22 cellular contexts compared by ENCODE assay signal in the genomic region with DNA sequence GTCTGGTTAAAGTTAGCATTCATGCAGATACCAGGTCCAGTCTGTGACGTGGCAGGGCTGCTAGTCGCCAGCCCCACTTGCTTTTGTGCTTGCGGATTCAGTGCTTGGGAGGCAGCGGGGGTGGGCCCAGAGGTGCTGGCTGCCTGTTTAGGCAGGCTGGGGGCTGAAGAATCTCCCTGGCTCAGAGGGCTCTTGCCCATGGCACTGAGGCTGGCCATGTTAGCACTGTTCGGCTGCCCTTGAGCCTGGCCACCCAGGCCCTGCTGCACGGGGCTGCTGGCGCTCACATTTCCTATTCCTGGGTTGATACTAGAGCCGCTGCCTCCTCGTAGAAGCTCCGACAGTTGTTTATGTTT. TPM values are rescaled to one million over a fixed set of nuclear protein-coding genes. Genes with fewer than 3 reads are reported as not detected.
DNase-seq lines count a peak whose midpoint lies in the region; ATAC-seq and TF ChIP-seq lines count a peak whose summit lies in the region.
"Had no signal": no experiment of that assay in that cellular context is flagged by ENCODE, and none has a peak within 500 bp of the region (broad histone marks: within the 10 kb centered on the region; RNA-seq: fewer than 3 reads in every experiment).

No MANE protein-coding gene starts in this region.

- H3K27me3 ChIP-seq in HCT116 (ENCODE audit: insufficient read depth, low read length): no peaks in the 10 kb centered on the region
- H3K27me3 ChIP-seq in mammary epithelial cell (ENCODE audit: insufficient read depth, low read length): no peaks in the 10 kb centered on the region
- H3K27me3 ChIP-seq in muscle layer of colon (ENCODE audit: control insufficient read depth in 1 of 2, insufficient read depth in 2 of 2, low read length in 2 of 2): no peaks in the 10 kb centered on the region
- no peaks in the 10 kb centered on the region for H3K27me3 ChIP-seq in stomach smooth muscle (ENCODE audit: control insufficient read depth in 1 of 2, insufficient read depth in 2 of 2, low read length in 2 of 2)
- H3K27me3 ChIP-seq: brain microvascular endothelial cell, esophagus squamous epithelium, gastrocnemius medialis, testis had no signal

- 95% methylated on average over 8 of the region's 10 CpGs for WGBS in mammary epithelial cell (ENCODE audit: low coverage, missing lambda C conversion rate)

- H3K9me2 ChIP-seq in HCT116 (ENCODE audit: insufficient read depth): no peaks in the 10 kb centered on the region

- no peak overlapping the region for H3K27ac ChIP-seq in HCT116 (ENCODE audit: low read depth, low read length)
- H3K27ac ChIP-seq in mammary epithelial cell (ENCODE audit: insufficient read depth, low read depth, low read length): no peak overlapping the region
- H3K27ac ChIP-seq in muscle layer of colon (ENCODE audit: low read depth, low read length): peak overlapping the region; percentile 21
- peak overlapping the region; percentile 53 for H3K27ac ChIP-seq in stomach smooth muscle (ENCODE audit: low read length)
- H3K27ac ChIP-seq: brain microvascular endothelial cell, testis had no signal

- dilution Hi-C loops in mammary epithelial cell (cut with HindIII; ENCODE audit: low sequenced_read_pairs): no loop called here

- TF ChIP-seq POLR2A in HCT116 (IDR thresholded peaks at IDR 0.05; ENCODE audit: borderline replicate concordance, extremely low read depth, insufficient read depth, insufficient read length): no peak

- CTCF ChIA-PET in HCT116 (lab: Charles Lee): interaction anchor here (0.7 kb wide), 1 partner anchor 622 kb away, joined by 3 read pairs; no protein-coding TSS in a partner anchor
- CTCF ChIA-PET in mammary epithelial cell (lab: Charles Lee; ENCODE audit: low non-redundant PET): no interaction called here

- ATAC-seq in HCT116: no peak
- ATAC-seq in HG02571 (IDR thresholded peaks at IDR 0.05; ENCODE audit: unreplicated experiment): no peak
- ATAC-seq: activated CD4-positive, alpha-beta T cell treated with anti-CD3 and anti-CD28 coated beads for 36 hours; effector memory CD8-positive, alpha-beta T cell; gastrocnemius medialis had no signal

- H3K4me1 ChIP-seq in HCT116 (ENCODE audit: control insufficient read depth in 1 of 2, insufficient read depth in 2 of 2, low read length in 2 of 2) (0 out of 4 replicates have a peak, but pooled peaks cover 0 to 2% of the 10 kb centered on the region in 2 experiments), mammary epithelial cell (ENCODE audit: insufficient read depth, low read length) (no peaks in the 10 kb centered on the region), muscle layer of colon (ENCODE audit: insufficient read depth, low read length) (peaks cover 52% of the 10 kb centered on the region), stomach smooth muscle (ENCODE audit: control insufficient read depth, insufficient read depth, low read length) (peaks cover 29% of the 10 kb centered on the region)

- H3K79me2 ChIP-seq in HCT116 (ENCODE audit: insufficient read depth, low read length) (peaks cover 87% of the 10 kb centered on the region), mammary epithelial cell (ENCODE audit: insufficient read depth, low read length) (peaks cover 88% of the 10 kb centered on the region)

- no peak for TF ChIP-seq RAD21 in HCT116 (IDR thresholded peaks at IDR 0.05; ENCODE audit: low read depth)

- H2AFZ ChIP-seq in HCT116 (ENCODE audit: low read depth, low read length, poor library complexity, severe bottlenecking) (no peak overlapping the region), mammary epithelial cell (ENCODE audit: low read depth, low read length) (no peak overlapping the region)

- TSS peak; percentile 83 for BruUV-seq in HCT116 (replicated peaks; lab: Mats Ljungman, UMichigan)
- TSS peak; percentile 91 for BruUV-seq in mammary epithelial cell (replicated peaks; lab: Mats Ljungman, UMichigan)

- no peak overlapping the region for H3K9ac ChIP-seq in HCT116 (ENCODE audit: low read length)
- no peak overlapping the region for H3K9ac ChIP-seq in mammary epithelial cell (ENCODE audit: insufficient read depth, low read length)
- no peak overlapping the region for H3K9ac ChIP-seq in muscle layer of colon (ENCODE audit: low read length)
- H3K9ac ChIP-seq in stomach smooth muscle (ENCODE audit: low read length in 2 of 2): no peak overlapping the region

- DNase-seq in HCT116 (ENCODE audit: low read depth, low spot score) (no peak), mammary epithelial cell (no peak), RKO (ENCODE audit: low spot score) (no peak), DMS53 (lab: John Stamatoyannopoulos, UW) (no peak), anterior cingulate cortex (lab: John Stamatoyannopoulos, UW) (no peak)
- DNase-seq: activated CD4-positive, alpha-beta T cell treated with anti-CD3 and anti-CD28 coated beads for 36 hours; activated CD8-positive, alpha-beta memory T cell treated with anti-CD3 and anti-CD28 coated beads for 24 hours; activated T-cell treated with anti-CD3 and anti-CD28 coated beads, Interleukin-2, amount 50 U/mL, for 1 hour; brain microvascular endothelial cell; CD4-positive, alpha-beta T cell; DMS 273 treated with DMSO at 0.1 percent for 48 hours; effector memory CD8-positive, alpha-beta T cell; esophagus squamous epithelium; gastrocnemius medialis; NCI-H1436 treated with DMSO at 0.1 percent for 48 hours; NCI-H2171; NCI-H524; RPMI8226; testis had no signal

- RAD21 ChIA-PET in HCT116 (lab: Charles Lee; ENCODE audit: low non-redundant PET in 1 of 2, low total read pairs in 2 of 2, uncharacterized antibody in 2 of 2, unreplicated experiment in 2 of 2): no interaction called here

- TF ChIP-seq CTCF in HCT116 (IDR thresholded peaks at IDR 0.05 in 2 of 3, conservative IDR thresholded peaks at IDR 0.05 in 1 of 3; ENCODE audit: borderline replicate concordance in 1 of 3, insufficient read depth in 1 of 3, low read depth in 2 of 3, low read length in 2 of 3) (no peak), mammary epithelial cell (conservative IDR thresholded peaks at IDR 0.05 in 1 of 2, IDR thresholded peaks at IDR 0.05 in 1 of 2; ENCODE audit: extremely low read depth in 1 of 2, insufficient read depth in 1 of 2, low read depth in 1 of 2, low read length in 2 of 2) (no peak)

- POLR2A ChIA-PET in HCT116 (lab: Charles Lee): no interaction called here

- H3K9me3 ChIP-seq in HCT116 (ENCODE audit: control insufficient read depth in 1 of 2, insufficient read depth in 1 of 2, low read depth in 1 of 2, low read length in 2 of 2) (no peaks in the 10 kb centered on the region), mammary epithelial cell (replicated peaks; ENCODE audit: insufficient read depth, low read length) (no peaks in the 10 kb centered on the region), muscle layer of colon (ENCODE audit: low read length) (no peaks in the 10 kb centered on the region), stomach smooth muscle (ENCODE audit: control insufficient read depth in 2 of 2, low read length in 2 of 2) (no peaks in the 10 kb centered on the region)
- H3K9me3 ChIP-seq: esophagus squamous epithelium, gastrocnemius medialis, testis had no signal

- H3K4me2 ChIP-seq in HCT116 (ENCODE audit: low read length): no peak overlapping the region
- H3K4me2 ChIP-seq in mammary epithelial cell (ENCODE audit: insufficient read depth, low read depth, low read length): no peak overlapping the region

- in situ Hi-C loops in mammary epithelial cell (cut with MboI; ENCODE audit: low sequenced_read_pairs in 2 of 2): loop anchor here in 1 of 2 donors (25.0 kb wide), 1 partner anchor 313 kb away; no protein-coding TSS in a partner anchor

- H3K4me3 ChIP-seq in HCT116 (replicated peaks in 1 of 2; ENCODE audit: low read depth in 1 of 2, low read length in 2 of 2) (no peak overlapping the region), mammary epithelial cell (replicated peaks in 1 of 3; ENCODE audit: insufficient read depth in 1 of 3, low read depth in 2 of 3, low read length in 3 of 3) (no peak overlapping the region), muscle layer of colon (ENCODE audit: low read depth in 1 of 2, low read length in 2 of 2) (no peak overlapping the region), stomach smooth muscle (ENCODE audit: low read length in 2 of 2) (peak overlapping the region in 1 of 2 donors; percentile 15)
- H3K4me3 ChIP-seq: esophagus squamous epithelium, gastrocnemius medialis, testis had no signal

- peaks cover 7% of the 10 kb centered on the region; the same call in 1 of the 2 replicates for H4K20me1 ChIP-seq in HCT116 (ENCODE audit: insufficient read depth)
- peaks cover 1% of the 10 kb centered on the region for H4K20me1 ChIP-seq in mammary epithelial cell (ENCODE audit: insufficient read depth, low read length)

- H3K36me3 ChIP-seq in HCT116 (ENCODE audit: control insufficient read depth in 1 of 2, insufficient read depth in 2 of 2, low read length in 2 of 2): peaks cover 5 to 7% of the 10 kb centered on the region in 2 experiments; a peak in 1 of 4 replicates
- peaks cover 5% of the 10 kb centered on the region for H3K36me3 ChIP-seq in mammary epithelial cell (ENCODE audit: insufficient read depth, low read length)
- peaks cover 12% of the 10 kb centered on the region for H3K36me3 ChIP-seq in muscle layer of colon (ENCODE audit: insufficient read depth, low read length)
- peaks cover 11 to 18% of the 10 kb centered on the region in 2 donors for H3K36me3 ChIP-seq in stomach smooth muscle (ENCODE audit: control insufficient read depth in 2 of 2, insufficient read depth in 2 of 2, low read length in 2 of 2)

- intact Hi-C loops in HCT116 (cut with micrococcal nuclease) (no loop called here), mammary epithelial cell (cut with micrococcal nuclease) (no loop called here)

TF ChIP-seq in HCT116, 20 proteins besides CTCF, POLR2A, EP300 and RAD21 (continues in another document):
- TF ChIP-seq ELF1 (IDR thresholded peaks at IDR 0.05; ENCODE audit: borderline replicate concordance, low read depth): no peak
- no peak for TF ChIP-seq CEBPB (IDR thresholded peaks at IDR 0.05; ENCODE audit: low read depth)
- no peak for TF ChIP-seq SRF (IDR thresholded peaks at IDR 0.05; ENCODE audit: low read depth)
- TF ChIP-seq CBX3 (IDR thresholded peaks at IDR 0.05; ENCODE audit: low read depth): no peak
- no peak for TF ChIP-seq ZFX (IDR thresholded peaks at IDR 0.05)
- TF ChIP-seq ATF3 (IDR thresholded peaks at IDR 0.05): no peak
- no peak for TF ChIP-seq TCF7L2 (IDR thresholded peaks at IDR 0.05; ENCODE audit: borderline replicate concordance, extremely low read depth, insufficient read depth, insufficient read length)
- TF ChIP-seq EZH2phosphoT487 (IDR thresholded peaks at IDR 0.05; ENCODE audit: borderline replicate concordance): no peak
- TF ChIP-seq EZH2 (IDR thresholded peaks at IDR 0.05): no peak
- no peak for TF ChIP-seq EGR1 (IDR thresholded peaks at IDR 0.05; ENCODE audit: low read depth)

RNA-seq across cellular contexts. Expression of gene CREBBP, which starts 30.0 kb away (rescaled TPM):
- total RNA-seq in HCT116 (2021; ENCODE audit: unreplicated experiment) (42.7 TPM), mammary epithelial cell (10 to 100 TPM; 20.2 to 45.0 TPM)
- polyA plus RNA-seq in HCT116 (2012): 19.0 and 20.5 TPM in 2 replicates
- 3.2 TPM for polyA plus RNA-seq in mammary epithelial cell
- polyA minus RNA-seq in mammary epithelial cell: 49.9 TPM

Comparison
In these comparisons a context has a peak if more than half of its experiments do, and no peak if none do; other contexts are left out.
1. H3K27ac ChIP-seq: peak in muscle layer of colon (single experiment) and stomach smooth muscle (single experiment); none in HCT116 (single experiment) and mammary epithelial cell (single experiment).